Comparison of ENCODE assay signal across 14 cellular contexts in the genomic region with DNA sequence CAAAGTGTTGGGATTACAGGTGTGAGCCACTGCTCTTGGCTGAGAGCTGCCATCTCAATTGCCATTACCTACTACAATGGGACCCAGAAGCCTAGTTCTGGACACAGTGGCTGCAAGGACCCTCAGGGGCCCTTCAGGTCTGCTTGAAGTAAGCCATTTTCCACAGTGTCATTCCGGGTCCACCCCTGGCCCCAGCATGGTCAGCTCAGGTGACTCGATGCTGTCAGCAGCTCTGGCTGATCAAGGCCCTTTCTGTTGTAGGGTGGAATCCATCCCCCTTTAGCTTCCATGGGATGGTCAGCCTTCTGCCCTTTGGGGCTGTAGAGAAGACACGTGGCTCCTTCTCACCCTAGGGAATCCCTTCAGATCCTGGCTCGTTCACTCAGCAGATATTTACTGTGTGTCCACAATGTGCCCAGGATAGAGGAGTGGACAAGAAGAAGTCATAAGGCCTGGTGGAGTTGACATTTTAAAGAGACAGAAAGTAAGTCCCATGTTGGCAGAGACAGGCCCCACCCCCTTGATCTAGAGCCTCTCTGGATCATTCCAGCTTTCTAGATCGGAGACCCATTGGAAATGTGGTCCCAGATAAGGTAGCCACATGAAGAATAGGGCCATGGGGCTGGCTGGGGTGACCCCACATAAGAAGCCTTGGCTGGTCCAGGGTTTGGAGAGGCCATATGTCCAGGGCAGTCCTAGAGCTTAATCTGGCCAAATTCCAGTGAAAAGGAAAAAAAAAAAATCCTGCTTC. TPM values are rescaled to one million over a fixed set of nuclear protein-coding genes. Genes with fewer than 3 reads are reported as not detected.
A peak's percentile ranks its signal among the peaks of the same experiment; 100 is the strongest.
DNase-seq lines count a peak whose midpoint lies in the region; ATAC-seq and TF ChIP-seq lines count a peak whose summit lies in the region.
"Had no signal": no experiment of that assay in that cellular context is flagged by ENCODE, and none has a peak within 500 bp of the region (broad histone marks: within the 10 kb centered on the region; RNA-seq: fewer than 3 reads in every experiment).

No MANE protein-coding gene starts in this region.

- intact Hi-C loops in dorsolateral prefrontal cortex (cut with DNase I) = no loop called here

- no peaks in the 10 kb centered on the region for H3K36me3 ChIP-seq in Karpas-422 (ENCODE audit: insufficient read depth, low read length)
- H3K36me3 ChIP-seq: BLaER1 treated with 17β-estradiol and CSF1 and Interleukin-3, amounts not matched to agents 10 nM and 100 nM had no signal

- no peak overlapping the region for H3K4me2 ChIP-seq in Karpas-422 (ENCODE audit: low read depth, low read length, poor library complexity, severe bottlenecking)

- no peaks in the 10 kb centered on the region for H3K9me2 ChIP-seq in Karpas-422 (replicated peaks; ENCODE audit: insufficient read depth, low read length)

- no peaks in the 10 kb centered on the region for H3K36me3 Mint-ChIP-seq in effector memory CD8-positive, alpha-beta T cell (ENCODE audit: insufficient read depth)
- H3K36me3 Mint-ChIP-seq: CD8-positive, alpha-beta T cell had no signal

- H3K9me3 ChIP-seq in Karpas-422 (ENCODE audit: low read length) = no peaks in the 10 kb centered on the region

- no peak overlapping the region for H3K4me3 ChIP-seq in Karpas-422 (ENCODE audit: low read length)
- no peak overlapping the region for H3K4me3 ChIP-seq in dorsolateral prefrontal cortex
- H3K4me3 ChIP-seq: BLaER1 treated with 17β-estradiol and CSF1 and Interleukin-3, amounts not matched to agents 10 nM and 100 nM had no signal

- H3K9me3 Mint-ChIP-seq in effector memory CD8-positive, alpha-beta T cell = no peaks in the 10 kb centered on the region
- H3K9me3 Mint-ChIP-seq: CD8-positive, alpha-beta T cell had no signal

- DNase-seq in Karpas-422 = peak; percentile 30
- no peak for DNase-seq in dorsolateral prefrontal cortex
- no peak for DNase-seq in substantia nigra (lab: John Stamatoyannopoulos, UW)
- DNase-seq in effector memory CD8-positive, alpha-beta T cell = no peak
- no peak for DNase-seq in UCSD-AML1 (lab: John Stamatoyannopoulos, UW; ENCODE audit: unreplicated experiment)
- DNase-seq: Calu3; CD8-positive, alpha-beta T cell; DMS79 treated with DMSO at 0.1 percent for 48 hours; GF-D8; H9 had no signal

- H3K27ac ChIP-seq in Karpas-422 (ENCODE audit: low read length) (no peak overlapping the region), VCaP (peak overlapping the region; percentile 83; the same call in 1 of the 2 replicates), dorsolateral prefrontal cortex (peak overlapping the region in 50 of 59 donors; percentile 1 to 97 (median 85)), substantia nigra (ENCODE audit: low read depth, low read length, poor library complexity, severe bottlenecking) (peak overlapping the region; percentile 80)
- H3K27ac ChIP-seq: BLaER1 treated with 17β-estradiol and CSF1 and Interleukin-3, amounts not matched to agents 10 nM and 100 nM had no signal

- no peak overlapping the region for H3K4me3 Mint-ChIP-seq in effector memory CD8-positive, alpha-beta T cell
- H3K4me3 Mint-ChIP-seq: B cell; CD8-positive, alpha-beta T cell; H9 had no signal

- H4K20me1 ChIP-seq in Karpas-422 (ENCODE audit: insufficient read depth, low read depth, low read length) = no peaks in the 10 kb centered on the region
- H4K20me1 ChIP-seq: BLaER1 treated with 17β-estradiol and CSF1 and Interleukin-3, amounts not matched to agents 10 nM and 100 nM had no signal

- no peak overlapping the region for H3K27ac Mint-ChIP-seq in effector memory CD8-positive, alpha-beta T cell
- H3K27ac Mint-ChIP-seq: B cell; CD8-positive, alpha-beta T cell; H9 had no signal

- peaks cover 11% of the 10 kb centered on the region for H3K4me1 ChIP-seq in Karpas-422 (ENCODE audit: low read length)

- ATAC-seq in GM21360 (IDR thresholded peaks at IDR 0.05; ENCODE audit: unreplicated experiment) = no peak
- no peak for ATAC-seq in effector memory CD8-positive, alpha-beta T cell (replicated peaks)
- ATAC-seq: CD8-positive, alpha-beta T cell had no signal

- peaks cover 0 to 11% of the 10 kb centered on the region in 2 donors for H3K27me3 Mint-ChIP-seq in effector memory CD8-positive, alpha-beta T cell

- no peaks in the 10 kb centered on the region for H3K4me1 Mint-ChIP-seq in effector memory CD8-positive, alpha-beta T cell (ENCODE audit: low read depth in 2 of 2)

- H3K27me3 ChIP-seq in Karpas-422 (ENCODE audit: low read length) = no peaks in the 10 kb centered on the region
- H3K27me3 ChIP-seq in dorsolateral prefrontal cortex = no peaks in the 10 kb centered on the region
- H3K27me3 ChIP-seq: BLaER1 treated with 17β-estradiol and CSF1 and Interleukin-3, amounts not matched to agents 10 nM and 100 nM had no signal

- no peak overlapping the region for H3K9ac ChIP-seq in Karpas-422 (ENCODE audit: low read length)
- H3K9ac ChIP-seq: BLaER1 treated with 17β-estradiol and CSF1 and Interleukin-3, amounts not matched to agents 10 nM and 100 nM had no signal

- no peak overlapping the region for H2AFZ ChIP-seq in Karpas-422 (ENCODE audit: low read length)

- H3K79me2 ChIP-seq in Karpas-422 (ENCODE audit: low read length) = no peaks in the 10 kb centered on the region

- TF ChIP-seq CTCF in VCaP (conservative IDR thresholded peaks at IDR 0.05) (no peak), dorsolateral prefrontal cortex (IDR thresholded peaks at IDR 0.05 in 54 of 56, conservative IDR thresholded peaks at IDR 0.05 in 2 of 56; ENCODE audit: low read depth in 1 of 56, partially characterized antibody in 56 of 56) (no peak)

RNA-seq across cellular contexts. Expression of a gene that starts 15.1 kb away (rescaled TPM):
- 17.8 and 23.9 TPM in 2 replicates for total RNA-seq in Karpas-422 (2014; rRNA removed; shearing (Covaris generic); ENCODE audit: low replicate concordance)
- 10 to 100 TPM; 57.1 to 97.9 (median 76.4) TPM for total RNA-seq in dorsolateral prefrontal cortex

RNA-seq across cellular contexts. Expression of a gene that starts 23.6 kb away (rescaled TPM):
- 70.7 and 133 TPM in 2 replicates for total RNA-seq in Karpas-422 (2014; rRNA removed; shearing (Covaris generic); ENCODE audit: low replicate concordance)
- 10 to 100 TPM; 27.6 to 76.0 (median 41.1) TPM for total RNA-seq in dorsolateral prefrontal cortex

RNA-seq across cellular contexts. Expression of a gene that starts 34.3 kb away (rescaled TPM):
- total RNA-seq in Karpas-422 (2014; rRNA removed; shearing (Covaris generic); ENCODE audit: low replicate concordance) = 42.6 and 44.0 TPM in 2 replicates
- total RNA-seq in dorsolateral prefrontal cortex = 10 to 100 TPM; 28.1 to 93.7 (median 48.2) TPM

RNA-seq across cellular contexts. Expression of a gene that starts 59.1 kb away (rescaled TPM):
- 74.6 and 123 TPM in 2 replicates for total RNA-seq in Karpas-422 (2014; rRNA removed; shearing (Covaris generic); ENCODE audit: low replicate concordance)
- 10 to 100 TPM in 119 of 120 experiments, 1 to 10 TPM in 1; 8.6 to 68.2 (median 26.7) TPM for total RNA-seq in dorsolateral prefrontal cortex
